Comparison of ENCODE assay signal across 22 cellular contexts in the genomic region with DNA sequence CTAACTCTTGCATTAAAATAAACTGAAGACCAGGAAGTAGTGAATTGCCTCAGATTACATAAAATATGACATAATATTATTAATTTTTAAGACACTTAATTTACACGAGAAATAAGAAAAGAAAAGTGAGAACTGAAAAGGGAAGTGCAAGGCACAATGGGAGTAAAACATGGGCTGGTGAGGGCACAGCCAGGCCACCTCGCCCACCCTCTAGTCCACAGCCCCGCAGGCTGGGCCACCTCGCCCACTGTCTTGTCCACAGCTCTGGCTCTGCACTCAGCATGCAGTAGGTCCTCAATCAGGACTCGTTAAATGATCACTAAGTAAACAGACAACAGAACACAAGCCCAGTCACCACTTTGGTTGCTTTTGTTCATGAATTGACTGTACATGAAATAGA.
DNase-seq lines count a peak whose midpoint lies in the region; ATAC-seq and TF ChIP-seq lines count a peak whose summit lies in the region.
"Had no signal": no experiment of that assay in that cellular context is flagged by ENCODE, and none has a peak within 500 bp of the region (broad histone marks: within the 10 kb centered on the region; RNA-seq: fewer than 3 reads in every experiment).

No MANE protein-coding gene starts in this region.

- no peaks in the 10 kb centered on the region for H3K4me1 Mint-ChIP-seq in CD4-positive, alpha-beta T cell (ENCODE audit: low read depth)

- no peak for ATAC-seq in CD4-positive, alpha-beta T cell (ENCODE audit: poor library complexity)
- ATAC-seq in GM21717 (IDR thresholded peaks at IDR 0.05; ENCODE audit: unreplicated experiment) (peak; percentile 41), psoas muscle (no peak), HG03196 (IDR thresholded peaks at IDR 0.05; ENCODE audit: unreplicated experiment) (no peak), HG02571 (IDR thresholded peaks at IDR 0.05; ENCODE audit: unreplicated experiment) (no peak)
- ATAC-seq: HepG2, Panc1 had no signal

- CTCF ChIA-PET in CD4-positive, alpha-beta T cell (lab: Charles Lee), result no interaction called here

- no peaks in the 10 kb centered on the region for H3K9me3 Mint-ChIP-seq in CD4-positive, alpha-beta T cell

- H3K4me1 ChIP-seq in SJCRH30 (peaks cover 16% of the 10 kb centered on the region), psoas muscle (peaks cover 11% of the 10 kb centered on the region)
- H3K4me1 ChIP-seq: BE2C, testis had no signal

- DNase-seq in CD4-positive, alpha-beta T cell, result no peak
- no peak for DNase-seq in SJCRH30
- DNase-seq in psoas muscle, result no peak
- DNase-seq in A172 (ENCODE audit: low spot score), result no peak
- no peak for DNase-seq in activated CD8-positive, alpha-beta memory T cell treated with anti-CD3 and anti-CD28 coated beads for 24 hours
- DNase-seq: activated T-cell treated with anti-CD3 and anti-CD28 coated beads, Interleukin-2, amount 50 U/mL, for 1 hour; BE2C; DMS 273 treated with DMSO at 0.1 percent for 48 hours; left ventricle myocardium superior; NCI-H1048; NCI-H2107; NCI-H526; SK-N-SH; stimulated activated CD4-positive, alpha-beta T cell treated with anti-CD3 and anti-CD28 coated beads, Interleukin-4, amount 100 ng/mL, for 24 hours; testis had no signal

- H3K27ac ChIP-seq in CD4-positive, alpha-beta T cell (ENCODE audit: low read depth, low read length), result no peak overlapping the region
- H3K27ac ChIP-seq in SJCRH30, result peak overlapping the region; percentile 77
- H3K27ac ChIP-seq in psoas muscle, result peak overlapping the region; percentile 70
- H3K27ac ChIP-seq: gastroesophageal sphincter, testis had no signal

- no peaks in the 10 kb centered on the region for H3K36me3 ChIP-seq in SJCRH30
- H3K36me3 ChIP-seq in psoas muscle (ENCODE audit: insufficient read depth in 1 of 2, low read depth in 1 of 2), result no peaks in the 10 kb centered on the region
- H3K36me3 ChIP-seq: BE2C, gastroesophageal sphincter had no signal

- H3K4me3 ChIP-seq in SJCRH30 (no peak overlapping the region), psoas muscle (no peak overlapping the region)
- H3K4me3 ChIP-seq: gastroesophageal sphincter, testis had no signal

- peak; percentile 2 for TF ChIP-seq CTCF in CD4-positive, alpha-beta T cell (IDR thresholded peaks at IDR 0.05)
- TF ChIP-seq CTCF in psoas muscle (IDR thresholded peaks at IDR 0.05), result no peak

- H3K27me3 Mint-ChIP-seq in CD4-positive, alpha-beta T cell, result peaks cover 7% of the 10 kb centered on the region

- H3K9me3 ChIP-seq in CD4-positive, alpha-beta T cell (ENCODE audit: control insufficient read depth, low read length), result no peaks in the 10 kb centered on the region
- H3K9me3 ChIP-seq in SJCRH30 (replicated peaks) (peaks cover 4% of the 10 kb centered on the region), psoas muscle (no peaks in the 10 kb centered on the region)
- H3K9me3 ChIP-seq: BE2C, gastroesophageal sphincter, SK-N-SH, testis had no signal

- WGBS in psoas muscle, 3 donors, result 63 to 69% (median 68%) methylated on average over 5 of the region's 5 CpGs

- no peak overlapping the region for H3K27ac Mint-ChIP-seq in CD4-positive, alpha-beta T cell
- H3K27ac Mint-ChIP-seq: activated naive CD8-positive, alpha-beta T cell had no signal

- POLR2A ChIA-PET in CD4-positive, alpha-beta T cell (lab: Charles Lee), result no interaction called here

- no peaks in the 10 kb centered on the region for H3K27me3 ChIP-seq in CD4-positive, alpha-beta T cell (ENCODE audit: control insufficient read depth, insufficient read depth, low read length)
- no peaks in the 10 kb centered on the region for H3K27me3 ChIP-seq in SJCRH30
- H3K27me3 ChIP-seq in psoas muscle (ENCODE audit: insufficient read depth in 3 of 3, low read length in 2 of 3), result no peaks in the 10 kb centered on the region
- H3K27me3 ChIP-seq: testis had no signal

- H3K36me3 Mint-ChIP-seq in CD4-positive, alpha-beta T cell (ENCODE audit: low read depth), result no peaks in the 10 kb centered on the region
- H3K36me3 Mint-ChIP-seq: activated naive CD8-positive, alpha-beta T cell had no signal

- intact Hi-C loops in CD4-positive, alpha-beta T cell (cut with DNase I, micrococcal nuclease), result no loop called here
- intact Hi-C loops in psoas muscle (cut with DNase I), result loop anchor here in 1 of 2 donors (10.0 kb wide), 1 partner anchor 453 kb away; no protein-coding TSS in a partner anchor

- no peak overlapping the region for H3K4me3 Mint-ChIP-seq in CD4-positive, alpha-beta T cell
- H3K4me3 Mint-ChIP-seq: activated naive CD8-positive, alpha-beta T cell had no signal
